ENCODE assay signal across 12 cellular contexts in genomic region chr1:161180643-161181042, GRCh38. TPM values are rescaled to one million over a fixed set of nuclear protein-coding genes. Genes with fewer than 3 reads are reported as not detected.
DNase-seq lines count a peak whose midpoint lies in the region; ATAC-seq, FAIRE-seq and TF ChIP-seq lines count a peak whose summit lies in the region.
"Had no signal": no experiment of that assay in that cellular context is flagged by ENCODE, and none has a peak within 500 bp of the region (broad histone marks: within the 10 kb centered on the region; RNA-seq: fewer than 3 reads in every experiment).

No MANE protein-coding gene starts in this region.

- H3K27me3 Mint-ChIP-seq in activated T-cell treated with anti-CD3 and anti-CD28 coated beads, Interleukin-2, amount 50 U/mL, for 24 hours, result no peaks in the 10 kb centered on the region
- no peaks in the 10 kb centered on the region for H3K27me3 Mint-ChIP-seq in effector memory CD8-positive, alpha-beta T cell

- H3K9me3 ChIP-seq in psoas muscle, result no peaks in the 10 kb centered on the region
- H3K9me3 ChIP-seq: prostate gland had no signal

- intact Hi-C loops in psoas muscle (cut with DNase I), result no loop called here

- H3K27ac ChIP-seq in brain microvascular endothelial cell, result no peak overlapping the region
- no peak overlapping the region for H3K27ac ChIP-seq in psoas muscle
- H3K27ac ChIP-seq: prostate gland had no signal

- no peak for DNase-seq in activated T-cell treated with anti-CD3 and anti-CD28 coated beads, Interleukin-2, amount 50 U/mL, for 24 hours
- no peak for DNase-seq in activated T-cell treated with anti-CD3 and anti-CD28 coated beads, Interleukin-2, amount 50 U/mL, for 48 hours
- DNase-seq in M059J (ENCODE audit: low read depth), result peak; percentile 42
- no peak for DNase-seq in brain microvascular endothelial cell
- no peak for DNase-seq in psoas muscle
- no peak for DNase-seq in effector memory CD8-positive, alpha-beta T cell
- DNase-seq in RCC 7860 (ENCODE audit: low spot score), result no peak
- DNase-seq in islet precursor cell, result no peak
- DNase-seq: activated CD8-positive, alpha-beta memory T cell treated with anti-CD3 and anti-CD28 coated beads for 24 hours; GOT3; NCI-H146 had no signal

- TF ChIP-seq CTCF in brain microvascular endothelial cell (IDR thresholded peaks at IDR 0.05; ENCODE audit: low read depth, low read length, missing control alignments) (peak; percentile 51), psoas muscle (IDR thresholded peaks at IDR 0.05) (peak; percentile 7)

- H3K27me3 ChIP-seq in brain microvascular endothelial cell (replicated peaks) (no peaks in the 10 kb centered on the region), psoas muscle (ENCODE audit: insufficient read depth in 3 of 3, low read length in 2 of 3) (no peaks in the 10 kb centered on the region)

- peaks cover 75% of the 10 kb centered on the region for H3K4me1 Mint-ChIP-seq in activated T-cell treated with anti-CD3 and anti-CD28 coated beads, Interleukin-2, amount 50 U/mL, for 24 hours (ENCODE audit: low read depth)
- H3K4me1 Mint-ChIP-seq in effector memory CD8-positive, alpha-beta T cell (ENCODE audit: low read depth in 2 of 2), result peaks cover 66 to 73% of the 10 kb centered on the region in 2 donors

- H3K27ac Mint-ChIP-seq in activated T-cell treated with anti-CD3 and anti-CD28 coated beads, Interleukin-2, amount 50 U/mL, for 24 hours, result peak overlapping the region; percentile 35
- H3K27ac Mint-ChIP-seq in effector memory CD8-positive, alpha-beta T cell, result peak overlapping the region in 1 of 2 donors; percentile 94

- 52 to 75% (median 53%) methylated on average over 1 of the region's 1 CpG for WGBS in psoas muscle, 3 donors

- H3K4me3 Mint-ChIP-seq in activated T-cell treated with anti-CD3 and anti-CD28 coated beads, Interleukin-2, amount 50 U/mL, for 24 hours, result no peak overlapping the region
- H3K4me3 Mint-ChIP-seq in effector memory CD8-positive, alpha-beta T cell, result peak overlapping the region in 1 of 2 donors; percentile 36

- H3K9me3 Mint-ChIP-seq in activated T-cell treated with anti-CD3 and anti-CD28 coated beads, Interleukin-2, amount 50 U/mL, for 24 hours, result no peaks in the 10 kb centered on the region
- no peaks in the 10 kb centered on the region for H3K9me3 Mint-ChIP-seq in effector memory CD8-positive, alpha-beta T cell

- no peak overlapping the region for H3K4me3 ChIP-seq in brain microvascular endothelial cell (ENCODE audit: low read depth, low read length)
- no peak overlapping the region for H3K4me3 ChIP-seq in psoas muscle
- H3K4me3 ChIP-seq: prostate gland had no signal

- H3K36me3 ChIP-seq in brain microvascular endothelial cell (replicated peaks) (no peaks in the 10 kb centered on the region), psoas muscle (ENCODE audit: insufficient read depth in 1 of 2, low read depth in 1 of 2) (peaks cover 0 to 8% of the 10 kb centered on the region in 2 donors)
- H3K36me3 ChIP-seq: prostate gland had no signal

- no peak for ATAC-seq in psoas muscle
- no peak for ATAC-seq in effector memory CD8-positive, alpha-beta T cell (replicated peaks)

- peaks cover 21% of the 10 kb centered on the region for H3K4me1 ChIP-seq in psoas muscle
- H3K4me1 ChIP-seq: prostate gland had no signal

- in situ Hi-C loops in brain microvascular endothelial cell (cut with HindIII; ENCODE audit: low pct_ligation_motif_present, low sequenced_read_pairs), result no loop called here

- peaks cover 19% of the 10 kb centered on the region for H3K36me3 Mint-ChIP-seq in activated T-cell treated with anti-CD3 and anti-CD28 coated beads, Interleukin-2, amount 50 U/mL, for 24 hours (ENCODE audit: low read depth)
- H3K36me3 Mint-ChIP-seq in effector memory CD8-positive, alpha-beta T cell (ENCODE audit: insufficient read depth), result peaks cover 17% of the 10 kb centered on the region

- FAIRE-seq in RCC 7860 (lab: Jason Lieb, UNC), result no peak

RNA-seq across cellular contexts. Expression of gene B4GALT3, which starts 3.3 kb away (rescaled TPM):
- total RNA-seq in M059J (2014; rRNA removed; shearing (Covaris generic)), result 36.6 and 41.8 TPM in 2 replicates
- total RNA-seq in psoas muscle, result 10 to 100 TPM; 16.3 to 32.8 (median 28.9) TPM
- 10 to 100 TPM; 29.3 to 48.1 (median 30.9) TPM for polyA plus RNA-seq in psoas muscle

RNA-seq across cellular contexts. Expression of gene PPOX, which starts 14.4 kb away (rescaled TPM):
- 6.2 and 7.2 TPM in 2 replicates for total RNA-seq in M059J (2014; rRNA removed; shearing (Covaris generic))
- total RNA-seq in psoas muscle, result 10 to 100 TPM in 1 of 4 donors, 1 to 10 TPM in 3; 4.8 to 12.8 (median 6.9) TPM
- 10 to 100 TPM in 1 of 3 donors, 1 to 10 TPM in 2; 6.0 to 13.1 (median 7.5) TPM for polyA plus RNA-seq in psoas muscle

RNA-seq across cellular contexts. Expression of gene ADAMTS4, which starts 18.2 kb away (rescaled TPM):
- total RNA-seq in M059J (2014; rRNA removed; shearing (Covaris generic)), result 0.39 and 0.67 TPM in 2 replicates
- total RNA-seq in psoas muscle, result 1 to 10 TPM; 1.3 to 8.9 (median 5.2) TPM
- polyA plus RNA-seq in psoas muscle, result 1 to 10 TPM in 1 of 3 donors, under 1 TPM in 2; 0.88 to 1.3 (median 0.92) TPM

RNA-seq across cellular contexts. Expression of gene USP21, which starts 21.3 kb away (rescaled TPM):
- 7.9 and 10.1 TPM in 2 replicates for total RNA-seq in M059J (2014; rRNA removed; shearing (Covaris generic))
- 10 to 100 TPM; 13.4 to 26.5 (median 23.2) TPM for total RNA-seq in psoas muscle
- polyA plus RNA-seq in psoas muscle, result 10 to 100 TPM; 16.7 to 47.3 (median 22.9) TPM

RNA-seq across cellular contexts. Expression of gene NDUFS2, which starts 21.5 kb away (rescaled TPM):
- total RNA-seq in M059J (2014; rRNA removed; shearing (Covaris generic)), result 58.4 and 111 TPM in 2 replicates
- 100 to 1,000 TPM; 204 to 336 (median 272) TPM for total RNA-seq in psoas muscle
- polyA plus RNA-seq in psoas muscle, result 100 to 1,000 TPM; 207 to 270 (median 232) TPM
